In genomic region chr17:31857920-31858646, GRCh38 we compare ENCODE assay signal across 8 cellular contexts. TPM values are rescaled to one million over a fixed set of nuclear protein-coding genes. Genes with fewer than 3 reads are reported as not detected.
DNase-seq lines count a peak whose midpoint lies in the region; ATAC-seq and TF ChIP-seq lines count a peak whose summit lies in the region.

No MANE protein-coding gene starts in this region.

- POLR2A ChIA-PET in PC-3 (lab: Charles Lee; ENCODE audit: unreplicated experiment) = no interaction called here

- peak overlapping the region; percentile 95 for H3K4me2 ChIP-seq in PC-3 (ENCODE audit: low read length)

- H3K79me2 ChIP-seq in PC-3 (ENCODE audit: low read length) = peaks cover 23% of the 10 kb centered on the region

- H3K4me3 ChIP-seq in PC-3 (ENCODE audit: low read length) = peak overlapping the region; percentile 87

- TF ChIP-seq CTCF in PC-3 (conservative IDR thresholded peaks at IDR 0.05; ENCODE audit: low read depth, low read length) (no peak), neural crest cell (conservative IDR thresholded peaks at IDR 0.05) (no peak)

- no peaks in the 10 kb centered on the region for H3K27me3 Mint-ChIP-seq in neural crest cell (ENCODE audit: low read depth)

- H3F3A ChIP-seq in PC-3 (ENCODE audit: low read length, unreplicated experiment) = no peaks in the 10 kb centered on the region

- intact Hi-C loops in PC-3 (cut with micrococcal nuclease) = no loop called here

- CTCF ChIA-PET in PC-3 (lab: Charles Lee) = no interaction called here

- peaks cover 8% of the 10 kb centered on the region for H3K36me3 Mint-ChIP-seq in neural crest cell (ENCODE audit: low read depth)

- TSS peak; percentile 41 for BruUV-seq in PC-3 (replicated peaks; lab: Mats Ljungman, UMichigan)

- no peaks in the 10 kb centered on the region for H3K9me2 ChIP-seq in PC-3 (replicated peaks; ENCODE audit: low read length)

- no peaks in the 10 kb centered on the region for H3K9me3 ChIP-seq in PC-3 (ENCODE audit: low read length)

- H3K9ac ChIP-seq in PC-3 (ENCODE audit: low read length) = peak overlapping the region; percentile 68

- H2AFZ ChIP-seq in PC-3 (ENCODE audit: low read length) = peak overlapping the region; percentile 65

- H3K4me3 Mint-ChIP-seq in neural crest cell = peak overlapping the region; percentile 83

- no peaks in the 10 kb centered on the region for H3K9me3 Mint-ChIP-seq in neural crest cell

- no peak overlapping the region for H3K27ac Mint-ChIP-seq in neural crest cell (ENCODE audit: unreplicated experiment)

- H4K20me1 ChIP-seq in PC-3 (ENCODE audit: low read length) = 0 out of 2 replicates have a peak, but pooled peaks cover 6% of the 10 kb centered on the region

- peak; percentile 35 for ATAC-seq in PC-3

- peaks cover 22% of the 10 kb centered on the region for H3K4me1 Mint-ChIP-seq in neural crest cell

- no peak overlapping the region for H3K27ac ChIP-seq in PC-3 (ENCODE audit: low read length)
- H3K27ac ChIP-seq in epithelial cell of prostate = peak overlapping the region; percentile 52

- peaks cover 11% of the 10 kb centered on the region for H3K4me1 ChIP-seq in PC-3 (ENCODE audit: insufficient read depth, low read length)

- H3K27me3 ChIP-seq in PC-3 (ENCODE audit: low read length) = no peaks in the 10 kb centered on the region

- H3K36me3 ChIP-seq in PC-3 (ENCODE audit: low read depth, low read length) = no peaks in the 10 kb centered on the region

- DNase-seq in NCI-H748 (lab: John Stamatoyannopoulos, UW; ENCODE audit: unreplicated experiment) (peak; percentile 64), NCI-H748 treated with DMSO at 0.1 percent for 48 hours (lab: John Stamatoyannopoulos, UW) (no peak), PC-3 (peak; percentile 3), epithelial cell of prostate (ENCODE audit: low read depth, low spot score) (no peak), neural crest cell (ENCODE audit: low read depth, low spot score) (no peak), NCI-H226 (no peak), T-helper 9 cell (no peak)
- DNase-seq in effector CD4-positive, alpha-beta T cell = no peak

RNA-seq across cellular contexts. Expression of gene COPRS, which starts 1.0 kb away (rescaled TPM):
- 79.0 and 85.1 TPM in 2 replicates for total RNA-seq in PC-3 (2014; rRNA removed)
- total RNA-seq in neural crest cell = 57.9 and 60.7 TPM in 2 replicates

RNA-seq across cellular contexts. Expression of gene UTP6, which starts 43.4 kb away (rescaled TPM):
- total RNA-seq in PC-3 (2014; rRNA removed) (35.1 and 35.5 TPM in 2 replicates), neural crest cell (73.3 and 77.7 TPM in 2 replicates)

Comparison
In these comparisons a context has a peak if more than half of its experiments do, and no peak if none do; other contexts are left out.
1. DNase-seq: peak in NCI-H748 (single experiment) and PC-3 (single experiment); none in NCI-H748 treated with DMSO at 0.1 percent for 48 hours (single experiment), epithelial cell of prostate (single experiment), neural crest cell (single experiment), effector CD4-positive, alpha-beta T cell (single experiment), NCI-H226 (single experiment) and T-helper 9 cell (single experiment).